In the genomic region with DNA sequence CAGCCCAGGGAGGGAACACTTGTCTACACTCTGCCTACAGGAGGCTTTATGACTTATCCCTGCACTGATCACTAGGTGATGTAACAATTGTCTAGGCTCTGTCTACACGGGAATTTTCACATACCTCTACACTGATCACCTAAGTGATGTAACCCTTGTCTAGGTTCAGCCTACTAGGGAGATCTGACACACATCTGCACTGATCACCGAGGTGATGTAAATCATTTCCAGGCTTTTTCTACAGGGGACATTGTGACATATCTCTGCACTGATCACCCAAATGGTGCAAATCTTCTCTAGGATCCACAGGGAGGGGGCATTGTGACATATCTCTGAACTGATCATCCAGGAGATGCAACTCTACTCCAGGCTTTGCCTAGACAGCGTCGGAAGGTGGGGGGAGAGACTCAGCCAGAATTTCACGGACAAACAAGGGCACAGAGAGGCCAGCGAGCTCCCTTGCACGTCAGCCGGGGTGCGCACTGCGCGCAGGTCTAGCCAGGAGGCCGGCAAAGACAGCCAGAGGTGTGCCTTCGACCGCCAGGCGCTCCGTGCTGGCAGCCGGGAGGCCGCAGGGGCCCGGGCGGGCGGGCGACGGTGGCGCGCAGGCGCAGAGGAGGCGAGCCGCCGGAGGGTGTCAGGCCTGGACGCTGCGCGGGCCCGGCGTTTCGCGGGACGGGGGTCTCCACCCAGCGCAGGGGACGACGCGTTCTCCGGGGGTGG, we compare ENCODE assay signal across 8 cellular contexts. TPM values are rescaled to one million over a fixed set of nuclear protein-coding genes. Genes with fewer than 3 reads are reported as not detected.
DNase-seq lines count a peak whose midpoint lies in the region; ATAC-seq, FAIRE-seq and TF ChIP-seq lines count a peak whose summit lies in the region.

No MANE protein-coding gene starts in this region.

- WGBS in A549 (ENCODE audit: missing lambda C conversion rate) = 15% methylated on average over 35 of the region's 42 CpGs

- peaks cover 47% of the 10 kb centered on the region for H3K36me3 Mint-ChIP-seq in WTC11

- TF ChIP-seq POLR2A in A549 (IDR thresholded peaks at IDR 0.05; ENCODE audit: low read length) = 0 out of 2 replicates have a peak, but pooled peaks have one; percentile 12

- no peak for TF ChIP-seq RAD21 in A549 (conservative IDR thresholded peaks at IDR 0.05 in 1 of 2, IDR thresholded peaks at IDR 0.05 in 1 of 2)

- POLR2A ChIA-PET in A549 (lab: Yijun Ruan, JAX) (no interaction called here), WTC11 (lab: Charles Lee) (no interaction called here)

- H3K27me3 Mint-ChIP-seq in WTC11 (ENCODE audit: low read depth) = peaks cover 48% of the 10 kb centered on the region

- H3K4me2 ChIP-seq in A549 = peak overlapping the region; percentile 81

- peak overlapping the region; percentile 81 to 89 for H3K27ac ChIP-seq in A549

- H3K27ac Mint-ChIP-seq in WTC11 = peak overlapping the region; percentile 85

- ATAC-seq in A549 = peak; percentile 71 to 88
- peak; percentile 85 for ATAC-seq in WTC11

- peak overlapping the region; percentile 39 for H3K4me3 ChIP-seq in A549
- peak overlapping the region; percentile 43 for H3K4me3 ChIP-seq in H7 (ENCODE audit: insufficient read depth, low read depth, low read length)

- no peak for TF ChIP-seq EP300 in A549 (IDR thresholded peaks at IDR 0.05)

- CTCF ChIA-PET in A549 (lab: Yijun Ruan, JAX) (no interaction called here), WTC11 (lab: Charles Lee) (no interaction called here)

- H3K4me1 ChIP-seq in A549 = peaks cover 9% of the 10 kb centered on the region; the same call in 1 of the 3 replicates

- no peak for FAIRE-seq in A549 (lab: Jason Lieb, UNC)

- peak overlapping the region; percentile 72 for H3K4me3 Mint-ChIP-seq in WTC11

- H3K27me3 ChIP-seq in H7 (ENCODE audit: control insufficient read depth, insufficient read depth, low read length) = peaks cover 1% of the 10 kb centered on the region; the same call in 1 of the 2 replicates

- peaks cover 4% of the 10 kb centered on the region; the same call in 1 of the 2 replicates for H3K4me1 Mint-ChIP-seq in WTC11

- H3K36me3 ChIP-seq in H7 (replicated peaks; ENCODE audit: control insufficient read depth, insufficient read depth, low read length) = no peaks in the 10 kb centered on the region

- 0 out of 3 replicates have a peak, but pooled peaks cover 3% of the 10 kb centered on the region for H3K9me3 ChIP-seq in A549

- peak; percentile 33 to 66 for DNase-seq in A549 (ENCODE audit: low read depth in 1 of 2, low spot score in 1 of 2)
- peak; percentile 93 for DNase-seq in H7
- peak; percentile 85 for DNase-seq in WTC11 (ENCODE audit: low spot score)
- peak; percentile 67 for DNase-seq in dermis blood vessel endothelial cell
- DNase-seq in mesenteric fat pad (ENCODE audit: low spot score) = peak; percentile 92
- DNase-seq in stimulated activated CD8-positive, alpha-beta memory T cell treated with anti-CD3 and anti-CD28 coated beads, Interleukin-4, amount 100 ng/mL, for 1 hour (ENCODE audit: low read depth in 2 of 2, low spot score in 1 of 2) = peak; percentile 32 to 57
- no peak for DNase-seq in DMS 273 treated with DMSO at 0.1 percent for 48 hours (lab: John Stamatoyannopoulos, UW)
- no peak for DNase-seq in NCI-H2029 (lab: John Stamatoyannopoulos, UW)

- no peak for TF ChIP-seq CTCF in A549 (IDR thresholded peaks at IDR 0.05)
- no peak for TF ChIP-seq CTCF in WTC11 (IDR thresholded peaks at IDR 0.05)

- peaks cover 48% of the 10 kb centered on the region for H3K9me3 Mint-ChIP-seq in WTC11

TF ChIP-seq in A549, 52 proteins besides CTCF, POLR2A, EP300 and RAD21 (continues in another document):
- TF ChIP-seq CHD2 (IDR thresholded peaks at IDR 0.05; ENCODE audit: low read length, partially characterized antibody) (no peak), HOXB5 (CRISPR knock-in tag; IDR thresholded peaks at IDR 0.05) (no peak), KDM5A (IDR thresholded peaks at IDR 0.05) (no peak), CEBPB (IDR thresholded peaks at IDR 0.05) (no peak), REST (IDR thresholded peaks at IDR 0.05) (no peak), SMC3 (IDR thresholded peaks at IDR 0.05) (no peak)
- TF ChIP-seq, protein P1, sequence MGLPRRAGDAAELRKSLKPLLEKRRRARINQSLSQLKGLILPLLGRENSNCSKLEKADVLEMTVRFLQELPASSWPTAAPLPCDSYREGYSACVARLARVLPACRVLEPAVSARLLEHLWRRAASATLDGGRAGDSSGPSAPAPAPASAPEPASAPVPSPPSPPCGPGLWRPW (IDR thresholded peaks at IDR 0.05) = no peak
- TF ChIP-seq, protein P2, sequence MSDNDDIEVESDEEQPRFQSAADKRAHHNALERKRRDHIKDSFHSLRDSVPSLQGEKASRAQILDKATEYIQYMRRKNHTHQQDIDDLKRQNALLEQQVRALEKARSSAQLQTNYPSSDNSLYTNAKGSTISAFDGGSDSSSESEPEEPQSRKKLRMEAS (IDR thresholded peaks at IDR 0.05) = peak; percentile 93

TF ChIP-seq in WTC11, 78 proteins besides CTCF, POLR2A, EP300 and RAD21 (continues in another document):
- TF ChIP-seq, protein P3, sequence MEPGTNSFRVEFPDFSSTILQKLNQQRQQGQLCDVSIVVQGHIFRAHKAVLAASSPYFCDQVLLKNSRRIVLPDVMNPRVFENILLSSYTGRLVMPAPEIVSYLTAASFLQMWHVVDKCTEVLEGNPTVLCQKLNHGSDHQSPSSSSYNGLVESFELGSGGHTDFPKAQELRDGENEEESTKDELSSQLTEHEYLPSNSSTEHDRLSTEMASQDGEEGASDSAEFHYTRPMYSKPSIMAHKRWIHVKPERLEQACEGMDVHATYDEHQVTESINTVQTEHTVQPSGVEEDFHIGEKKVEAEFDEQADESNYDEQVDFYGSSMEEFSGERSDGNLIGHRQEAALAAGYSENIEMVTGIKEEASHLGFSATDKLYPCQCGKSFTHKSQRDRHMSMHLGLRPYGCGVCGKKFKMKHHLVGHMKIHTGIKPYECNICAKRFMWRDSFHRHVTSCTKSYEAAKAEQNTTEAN (CRISPR knock-in tag; IDR thresholded peaks at IDR 0.05) = no peak
- no peak for TF ChIP-seq SP1 (CRISPR knock-in tag; conservative IDR thresholded peaks at IDR 0.05)
- no peak for TF ChIP-seq ESRRA (CRISPR knock-in tag; IDR thresholded peaks at IDR 0.05; ENCODE audit: borderline replicate concordance)
- TF ChIP-seq TEAD4 (CRISPR knock-in tag; IDR thresholded peaks at IDR 0.05) = no peak
- no peak for TF ChIP-seq KAT7 (CRISPR knock-in tag; IDR thresholded peaks at IDR 0.05; ENCODE audit: borderline replicate concordance)
- no peak for TF ChIP-seq ZBTB21 (CRISPR knock-in tag; IDR thresholded peaks at IDR 0.05; ENCODE audit: borderline replicate concordance)
- TF ChIP-seq GRHL2 (CRISPR knock-in tag; IDR thresholded peaks at IDR 0.05; ENCODE audit: insufficient replicate concordance, severe bottlenecking) = no peak
- no peak for TF ChIP-seq HMGA2 (CRISPR knock-in tag; IDR thresholded peaks at IDR 0.05)
- TF ChIP-seq, protein P4, sequence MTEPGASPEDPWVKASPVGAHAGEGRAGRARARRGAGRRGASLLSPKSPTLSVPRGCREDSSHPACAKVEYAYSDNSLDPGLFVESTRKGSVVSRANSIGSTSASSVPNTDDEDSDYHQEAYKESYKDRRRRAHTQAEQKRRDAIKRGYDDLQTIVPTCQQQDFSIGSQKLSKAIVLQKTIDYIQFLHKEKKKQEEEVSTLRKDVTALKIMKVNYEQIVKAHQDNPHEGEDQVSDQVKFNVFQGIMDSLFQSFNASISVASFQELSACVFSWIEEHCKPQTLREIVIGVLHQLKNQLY (CRISPR knock-in tag; IDR thresholded peaks at IDR 0.05) = no peak
- TF ChIP-seq SOX15 (CRISPR knock-in tag; IDR thresholded peaks at IDR 0.05) = no peak
- TF ChIP-seq, protein P5, sequence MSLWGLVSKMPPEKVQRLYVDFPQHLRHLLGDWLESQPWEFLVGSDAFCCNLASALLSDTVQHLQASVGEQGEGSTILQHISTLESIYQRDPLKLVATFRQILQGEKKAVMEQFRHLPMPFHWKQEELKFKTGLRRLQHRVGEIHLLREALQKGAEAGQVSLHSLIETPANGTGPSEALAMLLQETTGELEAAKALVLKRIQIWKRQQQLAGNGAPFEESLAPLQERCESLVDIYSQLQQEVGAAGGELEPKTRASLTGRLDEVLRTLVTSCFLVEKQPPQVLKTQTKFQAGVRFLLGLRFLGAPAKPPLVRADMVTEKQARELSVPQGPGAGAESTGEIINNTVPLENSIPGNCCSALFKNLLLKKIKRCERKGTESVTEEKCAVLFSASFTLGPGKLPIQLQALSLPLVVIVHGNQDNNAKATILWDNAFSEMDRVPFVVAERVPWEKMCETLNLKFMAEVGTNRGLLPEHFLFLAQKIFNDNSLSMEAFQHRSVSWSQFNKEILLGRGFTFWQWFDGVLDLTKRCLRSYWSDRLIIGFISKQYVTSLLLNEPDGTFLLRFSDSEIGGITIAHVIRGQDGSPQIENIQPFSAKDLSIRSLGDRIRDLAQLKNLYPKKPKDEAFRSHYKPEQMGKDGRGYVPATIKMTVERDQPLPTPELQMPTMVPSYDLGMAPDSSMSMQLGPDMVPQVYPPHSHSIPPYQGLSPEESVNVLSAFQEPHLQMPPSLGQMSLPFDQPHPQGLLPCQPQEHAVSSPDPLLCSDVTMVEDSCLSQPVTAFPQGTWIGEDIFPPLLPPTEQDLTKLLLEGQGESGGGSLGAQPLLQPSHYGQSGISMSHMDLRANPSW (CRISPR knock-in tag; conservative IDR thresholded peaks at IDR 0.05; ENCODE audit: low read depth) = no peak
- TF ChIP-seq, protein P6, sequence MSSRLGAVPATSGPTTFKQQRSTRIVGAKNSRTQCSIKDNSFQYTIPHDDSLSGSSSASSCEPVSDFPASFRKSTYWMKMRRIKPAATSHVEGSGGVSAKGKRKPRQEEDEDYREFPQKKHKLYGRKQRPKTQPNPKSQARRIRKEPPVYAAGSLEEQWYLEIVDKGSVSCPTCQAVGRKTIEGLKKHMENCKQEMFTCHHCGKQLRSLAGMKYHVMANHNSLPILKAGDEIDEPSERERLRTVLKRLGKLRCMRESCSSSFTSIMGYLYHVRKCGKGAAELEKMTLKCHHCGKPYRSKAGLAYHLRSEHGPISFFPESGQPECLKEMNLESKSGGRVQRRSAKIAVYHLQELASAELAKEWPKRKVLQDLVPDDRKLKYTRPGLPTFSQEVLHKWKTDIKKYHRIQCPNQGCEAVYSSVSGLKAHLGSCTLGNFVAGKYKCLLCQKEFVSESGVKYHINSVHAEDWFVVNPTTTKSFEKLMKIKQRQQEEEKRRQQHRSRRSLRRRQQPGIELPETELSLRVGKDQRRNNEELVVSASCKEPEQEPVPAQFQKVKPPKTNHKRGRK (CRISPR knock-in tag; IDR thresholded peaks at IDR 0.05; ENCODE audit: borderline replicate concordance) = no peak
- no peak for TF ChIP-seq NR2C2 (CRISPR knock-in tag; IDR thresholded peaks at IDR 0.05)

RNA-seq across cellular contexts. Expression of gene USP14, which starts 46.9 kb away (rescaled TPM):
- 50.6 and 62.5 TPM in 2 replicates for polyA plus RNA-seq in A549 (2011; rRNA removed)
- polyA plus RNA-seq in A549 (2012; cell fraction: cytosol; rRNA removed) = 26.9 and 27.5 TPM in 2 replicates
- polyA plus RNA-seq in A549 (2012; cell fraction: nucleus; rRNA removed) = 17.5 and 20.6 TPM in 2 replicates
- 83.8 to 93.4 TPM (median 83.9 TPM) in 3 replicates for polyA plus RNA-seq in A549 (2017; fragmentation: RNase III; extraction: RNeasy Plus Mini Kit Qiagen cat#74134 plus additional on column Dnase treatment)
- polyA minus RNA-seq in A549 (2011; rRNA and poly(A)+ RNA removed) = 14.3 and 14.6 TPM in 2 replicates
- 15.7 and 20.3 TPM in 2 replicates for total RNA-seq in H7 (2014; rRNA removed; shearing (Covaris generic))
- total RNA-seq in WTC11 (2021) = 70.4 to 72.4 TPM (median 71.3 TPM) in 3 replicates
- total RNA-seq in dermis blood vessel endothelial cell = 22.0 and 92.5 TPM in 2 replicates
- 62.9 TPM for total RNA-seq in mesenteric fat pad

Comparison
In these comparisons a context has a peak if more than half of its experiments do, and no peak if none do; other contexts are left out.
1. DNase-seq: peak in A549 (2 of 2), H7 (single experiment), WTC11 (single experiment), dermis blood vessel endothelial cell (single experiment), mesenteric fat pad (single experiment) and stimulated activated CD8-positive, alpha-beta memory T cell treated with anti-CD3 and anti-CD28 coated beads, Interleukin-4, amount 100 ng/mL, for 1 hour (2 of 2); none in DMS 273 treated with DMSO at 0.1 percent for 48 hours (single experiment) and NCI-H2029 (single experiment).